Comparison of ENCODE assay signal across 19 cellular contexts in genomic region chr11:134862796-134863195, GRCh38.
DNase-seq lines count a peak whose midpoint lies in the region; ATAC-seq and TF ChIP-seq lines count a peak whose summit lies in the region.
"Had no signal": no experiment of that assay in that cellular context is flagged by ENCODE, and none has a peak within 500 bp of the region (broad histone marks: within the 10 kb centered on the region; RNA-seq: fewer than 3 reads in every experiment).

No MANE protein-coding gene starts in this region.

- DNase-seq in Caco-2 (no peak), GM23338 (ENCODE audit: low spot score) (no peak), islet precursor cell (peak; percentile 50), osteocyte (ENCODE audit: extremely low spot score, unreplicated experiment) (peak; percentile 68), Kasumi-1 (lab: John Stamatoyannopoulos, UW) (no peak), EL (no peak), NCI-H526 treated with DMSO at 0.1 percent for 48 hours (lab: John Stamatoyannopoulos, UW) (no peak)
- no peak for DNase-seq in effector memory CD8-positive, alpha-beta T cell
- DNase-seq: ACHN; BE2C; C1 segment of cervical spinal cord; CD4-positive, CD25-positive, alpha-beta regulatory T cell; CD8-positive, alpha-beta memory T cell; COR-L47; DMS153; DND-41; GM23248; HCEC 1CT had no signal

- H3K4me1 ChIP-seq in Caco-2 (peaks cover 33% of the 10 kb centered on the region), GM23338 (ENCODE audit: insufficient read depth) (no peaks in the 10 kb centered on the region)

- no peak for ATAC-seq in GM23338
- no peak for ATAC-seq in effector memory CD8-positive, alpha-beta T cell (replicated peaks)

- H3K4me3 Mint-ChIP-seq in Caco-2 (ENCODE audit: unreplicated experiment) (peak overlapping the region; percentile 68), GM23338 (no peak overlapping the region), osteocyte (ENCODE audit: unreplicated experiment) (no peak overlapping the region)
- H3K4me3 Mint-ChIP-seq in effector memory CD8-positive, alpha-beta T cell, result no peak overlapping the region
- H3K4me3 Mint-ChIP-seq: CD4-positive, CD25-positive, alpha-beta regulatory T cell; CD8-positive, alpha-beta memory T cell had no signal

- H3K9me3 ChIP-seq in Caco-2, result no peaks in the 10 kb centered on the region
- H3K9me3 ChIP-seq: BE2C had no signal

- intact Hi-C loops in Caco-2 (cut with micrococcal nuclease; ENCODE audit: unreplicated experiment), result loop anchor here (1.0 to 10.0 kb wide), 4 partner anchors 8 to 598 kb away; no protein-coding TSS in a partner anchor

- no peak overlapping the region for H3K4me2 ChIP-seq in GM23338

- H3K27me3 ChIP-seq in Caco-2 (replicated peaks; ENCODE audit: control insufficient read depth, insufficient read depth, low read length) (no peaks in the 10 kb centered on the region), GM23338 (ENCODE audit: insufficient read depth) (no peaks in the 10 kb centered on the region)
- H3K27me3 ChIP-seq: BE2C had no signal

- H3K27me3 Mint-ChIP-seq in Caco-2 (ENCODE audit: insufficient read depth, unreplicated experiment), result no peaks in the 10 kb centered on the region
- H3K27me3 Mint-ChIP-seq in GM23338 (ENCODE audit: insufficient read depth, low read depth, poor library complexity), result peaks cover 16% of the 10 kb centered on the region
- H3K27me3 Mint-ChIP-seq in osteocyte (ENCODE audit: unreplicated experiment), result peaks cover 21% of the 10 kb centered on the region
- peaks cover 29 to 34% of the 10 kb centered on the region in 2 donors for H3K27me3 Mint-ChIP-seq in effector memory CD8-positive, alpha-beta T cell
- H3K27me3 Mint-ChIP-seq: CD4-positive, CD25-positive, alpha-beta regulatory T cell had no signal

- H3K36me3 ChIP-seq in Caco-2 (ENCODE audit: control insufficient read depth, insufficient read depth, low read length), result no peaks in the 10 kb centered on the region
- no peaks in the 10 kb centered on the region for H3K36me3 ChIP-seq in GM23338 (ENCODE audit: insufficient read depth)
- H3K36me3 ChIP-seq: BE2C had no signal

- H3K27ac Mint-ChIP-seq in Caco-2 (ENCODE audit: unreplicated experiment) (peak overlapping the region; percentile 99), GM23338 (no peak overlapping the region), osteocyte (ENCODE audit: unreplicated experiment) (no peak overlapping the region)
- H3K27ac Mint-ChIP-seq in effector memory CD8-positive, alpha-beta T cell, result no peak overlapping the region
- H3K27ac Mint-ChIP-seq: CD4-positive, CD25-positive, alpha-beta regulatory T cell had no signal

- BruUV-seq in Caco-2 (replicated peaks; lab: Mats Ljungman, UMichigan), result TSS peak; percentile 84

- H3K9me3 Mint-ChIP-seq in Caco-2 (ENCODE audit: unreplicated experiment), result peaks cover 11% of the 10 kb centered on the region
- no peaks in the 10 kb centered on the region for H3K9me3 Mint-ChIP-seq in GM23338
- peaks cover 3% of the 10 kb centered on the region for H3K9me3 Mint-ChIP-seq in osteocyte (ENCODE audit: unreplicated experiment)
- no peaks in the 10 kb centered on the region for H3K9me3 Mint-ChIP-seq in effector memory CD8-positive, alpha-beta T cell
- H3K9me3 Mint-ChIP-seq: CD4-positive, CD25-positive, alpha-beta regulatory T cell; CD8-positive, alpha-beta memory T cell had no signal

- no peaks in the 10 kb centered on the region for H3K79me2 ChIP-seq in GM23338 (replicated peaks; ENCODE audit: insufficient read depth)

- H3K4me1 Mint-ChIP-seq in Caco-2 (ENCODE audit: low read depth, unreplicated experiment) (peaks cover 48% of the 10 kb centered on the region), GM23338 (no peaks in the 10 kb centered on the region; the same call in 2 of the 3 replicates), osteocyte (ENCODE audit: unreplicated experiment) (peaks cover 8% of the 10 kb centered on the region)
- H3K4me1 Mint-ChIP-seq in effector memory CD8-positive, alpha-beta T cell (ENCODE audit: low read depth in 2 of 2), result no peaks in the 10 kb centered on the region
- H3K4me1 Mint-ChIP-seq: CD4-positive, CD25-positive, alpha-beta regulatory T cell; CD8-positive, alpha-beta memory T cell had no signal

- peaks cover 5% of the 10 kb centered on the region; the same call in 1 of the 2 replicates for H3K9me2 ChIP-seq in GM23338 (ENCODE audit: insufficient read depth)

- CTCF ChIA-PET in Caco-2 (lab: Charles Lee), result interaction anchor here (0.7 kb wide), 1 partner anchor 586 kb away, joined by 3 read pairs; the partner anchor contains the start of gene GLB1L3

- H3K36me3 Mint-ChIP-seq in Caco-2 (ENCODE audit: insufficient read depth, unreplicated experiment), result peaks cover 9% of the 10 kb centered on the region
- no peaks in the 10 kb centered on the region for H3K36me3 Mint-ChIP-seq in GM23338 (ENCODE audit: low read depth)
- H3K36me3 Mint-ChIP-seq in osteocyte (ENCODE audit: unreplicated experiment), result no peaks in the 10 kb centered on the region
- no peaks in the 10 kb centered on the region for H3K36me3 Mint-ChIP-seq in effector memory CD8-positive, alpha-beta T cell (ENCODE audit: insufficient read depth)
- H3K36me3 Mint-ChIP-seq: CD4-positive, CD25-positive, alpha-beta regulatory T cell; CD8-positive, alpha-beta memory T cell had no signal

- no peaks in the 10 kb centered on the region for H3F3A ChIP-seq in GM23338 (replicated peaks; ENCODE audit: low read depth)

- no peak overlapping the region for H3K27ac ChIP-seq in GM23338 (ENCODE audit: low read depth)
- H3K27ac ChIP-seq: GM23248, HL-60 had no signal

- H3K4me3 ChIP-seq in Caco-2 (ENCODE audit: low read depth, low read length) (no peak overlapping the region), GM23338 (no peak overlapping the region)
- H3K4me3 ChIP-seq: GM23248 had no signal

- POLR2A ChIA-PET in Caco-2 (lab: Charles Lee), result interaction anchor here (0.6 to 0.9 kb wide), 2 partner anchors 41 to 539 kb away, joined by 3 to 5 read pairs; no protein-coding TSS in a partner anchor

- H2AFZ ChIP-seq in GM23338, result peak overlapping the region; percentile 38; the same call in 1 of the 2 replicates
- H2AFZ ChIP-seq: GM23248 had no signal

- no peaks in the 10 kb centered on the region for H4K20me1 ChIP-seq in GM23338 (replicated peaks; ENCODE audit: insufficient read depth)

- TF ChIP-seq CTCF in Caco-2 (IDR thresholded peaks at IDR 0.05; ENCODE audit: insufficient read depth in 1 of 2, low read depth in 1 of 2, low read length in 1 of 2, severe bottlenecking in 1 of 2, unreplicated experiment in 1 of 2) (no peak), GM23338 (conservative IDR thresholded peaks at IDR 0.05; ENCODE audit: low read depth in 2 of 2) (no peak), osteocyte (IDR thresholded peaks at IDR 0.05) (no peak)

TF ChIP-seq in GM23338, 12 proteins besides CTCF, POLR2A, EP300 and RAD21 (continues in another document):
- no peak for TF ChIP-seq EZH2phosphoT487 (IDR thresholded peaks at IDR 0.05; ENCODE audit: unreplicated experiment)
- no peak for TF ChIP-seq CREB1 (CRISPR knock-in tag; IDR thresholded peaks at IDR 0.05; ENCODE audit: low read depth)
- TF ChIP-seq REST (IDR thresholded peaks at IDR 0.05; ENCODE audit: unreplicated experiment), result no peak
- TF ChIP-seq JUNB (IDR thresholded peaks at IDR 0.05; ENCODE audit: unreplicated experiment), result no peak

Comparison
In these comparisons a context has a peak if more than half of its experiments do, and no peak if none do; other contexts are left out.
1. DNase-seq: peak in islet precursor cell (single experiment) and osteocyte (single experiment); none in Caco-2 (0 of 2), GM23338 (single experiment), effector memory CD8-positive, alpha-beta T cell (0 of 3), Kasumi-1 (0 of 2), EL (single experiment) and NCI-H526 treated with DMSO at 0.1 percent for 48 hours (single experiment).